ENCODE assay signal across 8 cellular contexts in genomic region chr14:93959239-93960107, GRCh38. TPM values are rescaled to one million over a fixed set of nuclear protein-coding genes. Genes with fewer than 3 reads are reported as not detected.
DNase-seq lines count a peak whose midpoint lies in the region; ATAC-seq lines count a peak whose summit lies in the region.

No MANE protein-coding gene starts in this region.

- H3K9me3 Mint-ChIP-seq in central memory CD8-positive, alpha-beta T cell = no peaks in the 10 kb centered on the region
- no peaks in the 10 kb centered on the region for H3K9me3 Mint-ChIP-seq in stimulated activated effector memory CD8-positive, alpha-beta T cell treated with anti-CD3 and anti-CD28 coated beads, Interleukin-12 subunit alpha, Interleukin-12 subunit beta, amount 100 ng/mL, for 72 hours

- H3K4me3 ChIP-seq in mesodermal cell (ENCODE audit: extremely low read depth, insufficient read depth, low read length, poor library complexity, severe bottlenecking) = no peak overlapping the region

- no peaks in the 10 kb centered on the region for H3K36me3 ChIP-seq in mesodermal cell (ENCODE audit: control insufficient read depth, insufficient read depth, low read length)

- H3K36me3 Mint-ChIP-seq in central memory CD8-positive, alpha-beta T cell (ENCODE audit: insufficient read depth) = peaks cover 44% of the 10 kb centered on the region
- peaks cover 72% of the 10 kb centered on the region for H3K36me3 Mint-ChIP-seq in stimulated activated effector memory CD8-positive, alpha-beta T cell treated with anti-CD3 and anti-CD28 coated beads, Interleukin-12 subunit alpha, Interleukin-12 subunit beta, amount 100 ng/mL, for 72 hours

- H3K9me3 ChIP-seq in mesodermal cell (ENCODE audit: control insufficient read depth, low read length) = no peaks in the 10 kb centered on the region

- DNase-seq in Daoy (ENCODE audit: low read depth) (peak; percentile 99), HuH-7 (ENCODE audit: low spot score) (peak; percentile 75), NCI-H82 treated with DMSO at 0.1 percent for 48 hours (lab: John Stamatoyannopoulos, UW; ENCODE audit: unreplicated experiment) (no peak)
- peak; percentile 87 for DNase-seq in activated CD4-positive, CD25-positive, alpha-beta regulatory T cell treated with anti-CD3 and anti-CD28 coated beads, Interleukin-2, amount 50 U/mL, for 16 hours (ENCODE audit: low read depth, low spot score)
- DNase-seq in central memory CD8-positive, alpha-beta T cell (ENCODE audit: low spot score in 2 of 2) = peak; percentile 74 to 92
- DNase-seq in stimulated activated effector memory CD8-positive, alpha-beta T cell treated with anti-CD3 and anti-CD28 coated beads, Interleukin-12 subunit alpha, Interleukin-12 subunit beta, amount 100 ng/mL, for 72 hours (ENCODE audit: low spot score in 2 of 2) = peak; percentile 79 to 94

- H3K27ac Mint-ChIP-seq in central memory CD8-positive, alpha-beta T cell (ENCODE audit: low read depth) = peak overlapping the region; percentile 93
- peak overlapping the region; percentile 99 for H3K27ac Mint-ChIP-seq in stimulated activated effector memory CD8-positive, alpha-beta T cell treated with anti-CD3 and anti-CD28 coated beads, Interleukin-12 subunit alpha, Interleukin-12 subunit beta, amount 100 ng/mL, for 72 hours

- peak overlapping the region; percentile 20 for H3K27ac ChIP-seq in mesodermal cell (ENCODE audit: low read depth, low read length, severe bottlenecking)

- peak overlapping the region; percentile 79 for H3K4me3 Mint-ChIP-seq in central memory CD8-positive, alpha-beta T cell
- H3K4me3 Mint-ChIP-seq in stimulated activated effector memory CD8-positive, alpha-beta T cell treated with anti-CD3 and anti-CD28 coated beads, Interleukin-12 subunit alpha, Interleukin-12 subunit beta, amount 100 ng/mL, for 72 hours = peak overlapping the region; percentile 89

- H3K4me1 Mint-ChIP-seq in central memory CD8-positive, alpha-beta T cell = peaks cover 93% of the 10 kb centered on the region
- peaks cover 100% of the 10 kb centered on the region for H3K4me1 Mint-ChIP-seq in stimulated activated effector memory CD8-positive, alpha-beta T cell treated with anti-CD3 and anti-CD28 coated beads, Interleukin-12 subunit alpha, Interleukin-12 subunit beta, amount 100 ng/mL, for 72 hours

- peak; percentile 73 for ATAC-seq in GM21717 (IDR thresholded peaks at IDR 0.05; ENCODE audit: unreplicated experiment)
- peak; percentile 75 for ATAC-seq in central memory CD8-positive, alpha-beta T cell (replicated peaks; ENCODE audit: extremely low read depth, poor library complexity, severe bottlenecking)
- peak; percentile 82 for ATAC-seq in stimulated activated effector memory CD8-positive, alpha-beta T cell treated with anti-CD3 and anti-CD28 coated beads, Interleukin-12 subunit alpha, Interleukin-12 subunit beta, amount 100 ng/mL, for 72 hours

- WGBS in mesodermal cell (ENCODE audit: insufficient coverage in 2 of 2), 2 experiments = 67 to 69% methylated on average over 15 to 17 of the region's 23 CpGs

- H3K27me3 Mint-ChIP-seq in central memory CD8-positive, alpha-beta T cell = no peaks in the 10 kb centered on the region

- peaks cover 23% of the 10 kb centered on the region for H3K4me1 ChIP-seq in mesodermal cell (ENCODE audit: control insufficient read depth, insufficient read depth, low read length, poor library complexity, severe bottlenecking)

RNA-seq across cellular contexts. Expression of gene ASB2, which starts 16.9 kb away (rescaled TPM):
- total RNA-seq in Daoy (2014; rRNA removed; shearing (Covaris generic)) = 1.8 and 3.0 TPM in 2 replicates
- 0.44 TPM for polyA plus RNA-seq in mesodermal cell (2013, experiment 1 of 2)
- polyA plus RNA-seq in mesodermal cell (2013, experiment 2 of 2) = not detected

RNA-seq across cellular contexts. Expression of gene FAM181A, which starts 32.3 kb away (rescaled TPM):
- total RNA-seq in Daoy (2014; rRNA removed; shearing (Covaris generic)) = not detected in 2 replicates
- polyA plus RNA-seq in mesodermal cell (2013, experiment 1 of 2) = 0.29 TPM
- polyA plus RNA-seq in mesodermal cell (2013, experiment 2 of 2) = not detected

RNA-seq across cellular contexts. Expression of gene CCDC197, which starts 37.6 kb away (rescaled TPM):
- not detected in 2 replicates for total RNA-seq in Daoy (2014; rRNA removed; shearing (Covaris generic))
- not detected for polyA plus RNA-seq in mesodermal cell (2013, experiment 1 of 2)
- polyA plus RNA-seq in mesodermal cell (2013, experiment 2 of 2) = not detected
